Comparison of ENCODE assay signal across 9 cellular contexts in the genomic region with DNA sequence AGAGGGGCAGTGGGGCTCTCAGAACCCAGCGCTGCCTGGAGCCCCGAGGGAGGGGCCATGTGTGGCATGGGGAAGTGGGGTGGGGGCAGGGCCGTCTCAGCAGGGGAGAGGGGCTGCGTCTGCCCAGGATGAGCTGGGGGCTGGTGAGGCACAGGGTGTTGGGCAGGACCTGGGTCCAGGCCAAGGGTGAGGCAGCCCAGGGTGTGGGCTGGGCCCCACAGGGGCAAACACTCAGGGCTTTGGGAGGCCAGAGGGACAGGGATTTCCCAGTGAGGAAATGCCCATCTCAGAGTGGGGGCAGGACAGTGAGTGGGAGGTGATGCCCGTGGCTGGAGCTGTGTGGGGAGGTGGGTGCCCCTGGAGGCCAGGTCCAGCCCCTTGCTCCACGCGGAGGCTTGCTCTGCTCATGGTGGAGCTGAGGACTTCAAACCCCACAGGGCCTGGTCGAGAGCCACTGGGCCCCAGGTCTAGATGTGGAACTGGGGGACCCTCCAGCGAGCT. TPM values are rescaled to one million over a fixed set of nuclear protein-coding genes. Genes with fewer than 3 reads are reported as not detected.
DNase-seq lines count a peak whose midpoint lies in the region; ATAC-seq, FAIRE-seq and TF ChIP-seq lines count a peak whose summit lies in the region.
"Had no signal": no experiment of that assay in that cellular context is flagged by ENCODE, and none has a peak within 500 bp of the region (broad histone marks: within the 10 kb centered on the region; RNA-seq: fewer than 3 reads in every experiment).

No MANE protein-coding gene starts in this region.

- no peaks in the 10 kb centered on the region for H3K36me3 Mint-ChIP-seq in activated CD4-positive, alpha-beta T cell treated with anti-CD3 and anti-CD28 coated beads for 36 hours (ENCODE audit: low read depth)
- no peaks in the 10 kb centered on the region for H3K36me3 Mint-ChIP-seq in naive thymus-derived CD8-positive, alpha-beta T cell
- H3K36me3 Mint-ChIP-seq: CD8-positive, alpha-beta memory T cell had no signal

- H3K9me3 Mint-ChIP-seq in activated CD4-positive, alpha-beta T cell treated with anti-CD3 and anti-CD28 coated beads for 36 hours (ENCODE audit: low read depth) = no peaks in the 10 kb centered on the region
- peaks cover 0 to 1% (median 0%) of the 10 kb centered on the region in 9 donors for H3K9me3 Mint-ChIP-seq in naive thymus-derived CD8-positive, alpha-beta T cell
- H3K9me3 Mint-ChIP-seq: CD8-positive, alpha-beta memory T cell had no signal

- intact Hi-C loops in activated CD4-positive, alpha-beta T cell treated with anti-CD3 and anti-CD28 coated beads for 36 hours (cut with DNase I, micrococcal nuclease) = no loop called here

- H3K27ac Mint-ChIP-seq in activated CD4-positive, alpha-beta T cell treated with anti-CD3 and anti-CD28 coated beads for 36 hours = no peak overlapping the region
- no peak overlapping the region for H3K27ac Mint-ChIP-seq in naive thymus-derived CD8-positive, alpha-beta T cell

- no peak for TF ChIP-seq CTCF in fibroblast of pulmonary artery (IDR thresholded peaks at IDR 0.05; ENCODE audit: low read length, missing control alignments)
- TF ChIP-seq CTCF in osteoblast (IDR thresholded peaks at IDR 0.05; ENCODE audit: extremely low read depth, low read depth, low read length) = no peak

- peaks cover 30% of the 10 kb centered on the region for H3K27me3 Mint-ChIP-seq in activated CD4-positive, alpha-beta T cell treated with anti-CD3 and anti-CD28 coated beads for 36 hours
- peaks cover 4 to 43% (median 5%) of the 10 kb centered on the region in 5 donors for H3K27me3 Mint-ChIP-seq in naive thymus-derived CD8-positive, alpha-beta T cell

- peaks cover 72% of the 10 kb centered on the region for H4K20me1 ChIP-seq in osteoblast (ENCODE audit: insufficient read depth, low read length)

- DNase-seq in AG08396 (ENCODE audit: low spot score) (peak; percentile 68), RCC 7860 (ENCODE audit: low spot score) (peak; percentile 11), fibroblast of pulmonary artery (ENCODE audit: low read depth) (peak; percentile 29), osteoblast (ENCODE audit: insufficient read length, low spot score, missing footprints) (peak; percentile 98), DMS79 treated with DMSO at 0.1 percent for 48 hours (lab: John Stamatoyannopoulos, UW) (no peak)
- DNase-seq in activated CD4-positive, alpha-beta T cell treated with anti-CD3 and anti-CD28 coated beads for 36 hours = no peak
- no peak for DNase-seq in naive thymus-derived CD8-positive, alpha-beta T cell
- DNase-seq: CD8-positive, alpha-beta memory T cell had no signal

- H3K9me3 ChIP-seq in osteoblast (ENCODE audit: low read depth, low read length) = no peaks in the 10 kb centered on the region

- H3K4me1 Mint-ChIP-seq in activated CD4-positive, alpha-beta T cell treated with anti-CD3 and anti-CD28 coated beads for 36 hours = peaks cover 6% of the 10 kb centered on the region
- H3K4me1 Mint-ChIP-seq in naive thymus-derived CD8-positive, alpha-beta T cell = peaks cover 4 to 29% (median 13%) of the 10 kb centered on the region in 4 donors

- H3K27ac ChIP-seq in osteoblast (ENCODE audit: low read depth, low read length) = peak overlapping the region; percentile 24

- H3K4me1 ChIP-seq in osteoblast (ENCODE audit: insufficient read depth, low read length) = peaks cover 68% of the 10 kb centered on the region

- H2AFZ ChIP-seq in osteoblast (ENCODE audit: low read length) = no peak overlapping the region

- no peaks in the 10 kb centered on the region for H3K36me3 ChIP-seq in osteoblast (ENCODE audit: insufficient read depth, low read length)

- FAIRE-seq in RCC 7860 (lab: Jason Lieb, UNC) = no peak

- CTCF ChIA-PET in activated CD4-positive, alpha-beta T cell treated with anti-CD3 and anti-CD28 coated beads for 36 hours (lab: Charles Lee) = no interaction called here

- peak overlapping the region; percentile 65 for H3K4me2 ChIP-seq in osteoblast (ENCODE audit: insufficient read depth, low read length)

- H3K27me3 ChIP-seq in osteoblast (ENCODE audit: insufficient read depth, low read length) = no peaks in the 10 kb centered on the region

- H3K4me3 ChIP-seq in fibroblast of pulmonary artery (replicated peaks; ENCODE audit: low read depth, low read length) = peak overlapping the region; percentile 7
- H3K4me3 ChIP-seq in osteoblast (ENCODE audit: insufficient read depth, low read length) = peak overlapping the region; percentile 33

- POLR2A ChIA-PET in activated CD4-positive, alpha-beta T cell treated with anti-CD3 and anti-CD28 coated beads for 36 hours (lab: Charles Lee) = no interaction called here
- POLR2A ChIA-PET in naive thymus-derived CD8-positive, alpha-beta T cell (lab: Charles Lee) = interaction anchor here (0.9 to 1.3 kb wide), 2 partner anchors 23 to 24 kb away, joined by 3 read pairs; a partner anchor contains a TSS

- no peak overlapping the region for H3K4me3 Mint-ChIP-seq in activated CD4-positive, alpha-beta T cell treated with anti-CD3 and anti-CD28 coated beads for 36 hours
- H3K4me3 Mint-ChIP-seq in naive thymus-derived CD8-positive, alpha-beta T cell = no peak overlapping the region
- H3K4me3 Mint-ChIP-seq: CD8-positive, alpha-beta memory T cell had no signal

- peaks cover 98% of the 10 kb centered on the region for H3K79me2 ChIP-seq in osteoblast (ENCODE audit: insufficient read depth, low read length)

- no peak for ATAC-seq in activated CD4-positive, alpha-beta T cell treated with anti-CD3 and anti-CD28 coated beads for 36 hours
- no peak for ATAC-seq in GM18517 (IDR thresholded peaks at IDR 0.05; ENCODE audit: unreplicated experiment)
- no peak for ATAC-seq in naive thymus-derived CD8-positive, alpha-beta T cell

RNA-seq across cellular contexts. Expression of a gene that starts 5.4 kb away (rescaled TPM):
- 166 and 209 TPM in 2 replicates for total RNA-seq in osteoblast
- 1 to 10 TPM; 5.5 to 6.3 TPM for total RNA-seq in activated CD4-positive, alpha-beta T cell treated with anti-CD3 and anti-CD28 coated beads for 36 hours
- total RNA-seq in naive thymus-derived CD8-positive, alpha-beta T cell = 10 to 100 TPM; 14.3 to 16.7 TPM
- 1 to 10 TPM in 2 of 3 donors, under 1 TPM in 1; 0.72 to 4.1 (median 1.1) TPM for polyA plus RNA-seq in naive thymus-derived CD8-positive, alpha-beta T cell

RNA-seq across cellular contexts. Expression of a gene that starts 24.7 kb away (rescaled TPM):
- 5.9 and 6.5 TPM in 2 replicates for total RNA-seq in osteoblast
- 1 to 10 TPM; 2.8 TPM for total RNA-seq in activated CD4-positive, alpha-beta T cell treated with anti-CD3 and anti-CD28 coated beads for 36 hours
- total RNA-seq in naive thymus-derived CD8-positive, alpha-beta T cell = 1 to 10 TPM; 7.0 to 9.1 TPM
- polyA plus RNA-seq in naive thymus-derived CD8-positive, alpha-beta T cell = 1 to 10 TPM in 2 of 3 donors, under 1 TPM in 1; 0.53 to 1.1 (median 1.0) TPM

RNA-seq across cellular contexts. Expression of a gene that starts 31.9 kb away (rescaled TPM):
- total RNA-seq in osteoblast = 2.9 and 6.2 TPM in 2 replicates
- total RNA-seq in activated CD4-positive, alpha-beta T cell treated with anti-CD3 and anti-CD28 coated beads for 36 hours = 10 to 100 TPM; 11.6 to 13.6 TPM
- total RNA-seq in naive thymus-derived CD8-positive, alpha-beta T cell = 1 to 10 TPM in 1 of 2 experiments, under 1 TPM in 1; 0.86 to 1.2 TPM
- under 1 TPM; 0.13 to 0.24 (median 0.16) TPM for polyA plus RNA-seq in naive thymus-derived CD8-positive, alpha-beta T cell

RNA-seq across cellular contexts. Expression of a gene that starts 40.6 kb away (rescaled TPM):
- total RNA-seq in osteoblast = 24.8 and 34.0 TPM in 2 replicates
- total RNA-seq in activated CD4-positive, alpha-beta T cell treated with anti-CD3 and anti-CD28 coated beads for 36 hours = 1 to 10 TPM; 5.4 to 8.1 TPM
- 1 to 10 TPM; 2.1 to 2.9 TPM for total RNA-seq in naive thymus-derived CD8-positive, alpha-beta T cell
- under 1 TPM in 2 of 3 donors, not detected in 1; 0.02 to 0.03 TPM for polyA plus RNA-seq in naive thymus-derived CD8-positive, alpha-beta T cell

RNA-seq across cellular contexts. Expression of a gene that starts 41.0 kb away (rescaled TPM):
- total RNA-seq in osteoblast = 51.0 and 61.2 TPM in 2 replicates
- total RNA-seq in activated CD4-positive, alpha-beta T cell treated with anti-CD3 and anti-CD28 coated beads for 36 hours = 10 to 100 TPM; 37.3 to 39.5 TPM
- 100 to 1,000 TPM in 1 of 2 experiments, 10 to 100 TPM in 1; 93.3 to 104 TPM for total RNA-seq in naive thymus-derived CD8-positive, alpha-beta T cell
- 10 to 100 TPM; 13.3 to 29.1 (median 17.0) TPM for polyA plus RNA-seq in naive thymus-derived CD8-positive, alpha-beta T cell

Comparison
In these comparisons a context has a peak if more than half of its experiments do, and no peak if none do; other contexts are left out.
1. DNase-seq: peak in AG08396 (single experiment), RCC 7860 (single experiment), fibroblast of pulmonary artery (single experiment) and osteoblast (single experiment); none in DMS79 treated with DMSO at 0.1 percent for 48 hours (single experiment), activated CD4-positive, alpha-beta T cell treated with anti-CD3 and anti-CD28 coated beads for 36 hours (single experiment) and naive thymus-derived CD8-positive, alpha-beta T cell (0 of 10).